Comparison of ENCODE assay signal across 2 cellular contexts in the genomic region with DNA sequence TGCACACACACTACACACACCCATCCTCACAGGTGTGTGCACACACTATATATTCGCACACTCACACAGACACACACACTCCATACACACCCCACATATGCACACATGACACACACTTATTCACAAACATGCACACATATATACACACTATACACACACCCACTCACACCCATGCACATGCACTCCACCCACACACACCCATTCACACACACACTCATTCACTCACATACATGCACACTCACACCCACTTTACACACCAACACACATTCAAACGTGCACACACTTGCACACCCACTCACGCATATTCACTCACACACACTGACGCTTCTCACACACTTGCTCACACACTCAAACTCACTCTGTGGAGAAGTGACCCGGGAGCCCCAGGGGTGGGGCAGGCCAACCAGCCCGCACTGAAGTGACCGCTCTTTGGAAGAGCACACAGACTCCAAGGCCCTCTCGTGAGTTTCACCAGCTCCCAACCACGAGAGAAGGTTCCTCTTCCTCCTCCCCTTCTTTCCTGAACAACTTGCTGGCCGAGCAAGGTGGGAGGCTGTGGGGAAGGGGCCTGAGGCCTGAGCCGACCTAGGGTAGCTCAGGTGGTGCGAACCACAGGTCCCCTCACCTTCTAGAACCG.
A peak's percentile ranks its signal among the peaks of the same experiment; 100 is the strongest.
TF ChIP-seq lines count a peak whose summit lies in the region.

No MANE protein-coding gene starts in this region.

TF ChIP-seq in HEK293, 187 proteins besides CTCF, POLR2A, EP300 and RAD21 (continued from another document):
- no peak for TF ChIP-seq BCL11B (tag by site-specific recombination; IDR thresholded peaks at IDR 0.05; ENCODE audit: low read depth)
- peak; percentile 80; the same call in 1 of the 2 replicates for TF ChIP-seq EGR2 (tag by site-specific recombination; IDR thresholded peaks at IDR 0.05; ENCODE audit: low read depth)
- TF ChIP-seq ZNF19 (tag by site-specific recombination; IDR thresholded peaks at IDR 0.05; ENCODE audit: low read depth) = no peak
- no peak for TF ChIP-seq ZNF664 (tag by site-specific recombination; IDR thresholded peaks at IDR 0.05)
- TF ChIP-seq IKZF3 (tag by site-specific recombination; IDR thresholded peaks at IDR 0.05) = no peak
- no peak for TF ChIP-seq ZNF221 (tag by site-specific recombination; IDR thresholded peaks at IDR 0.05; ENCODE audit: borderline replicate concordance)
- TF ChIP-seq ZNF513 (tag by site-specific recombination; IDR thresholded peaks at IDR 0.05) = no peak
- TF ChIP-seq, protein P1, sequence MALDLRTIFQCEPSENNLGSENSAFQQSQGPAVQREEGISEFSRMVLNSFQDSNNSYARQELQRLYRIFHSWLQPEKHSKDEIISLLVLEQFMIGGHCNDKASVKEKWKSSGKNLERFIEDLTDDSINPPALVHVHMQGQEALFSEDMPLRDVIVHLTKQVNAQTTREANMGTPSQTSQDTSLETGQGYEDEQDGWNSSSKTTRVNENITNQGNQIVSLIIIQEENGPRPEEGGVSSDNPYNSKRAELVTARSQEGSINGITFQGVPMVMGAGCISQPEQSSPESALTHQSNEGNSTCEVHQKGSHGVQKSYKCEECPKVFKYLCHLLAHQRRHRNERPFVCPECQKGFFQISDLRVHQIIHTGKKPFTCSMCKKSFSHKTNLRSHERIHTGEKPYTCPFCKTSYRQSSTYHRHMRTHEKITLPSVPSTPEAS (tag by site-specific recombination; IDR thresholded peaks at IDR 0.05) = peak; percentile 57; the same call in 1 of the 2 replicates
- TF ChIP-seq, protein P2, sequence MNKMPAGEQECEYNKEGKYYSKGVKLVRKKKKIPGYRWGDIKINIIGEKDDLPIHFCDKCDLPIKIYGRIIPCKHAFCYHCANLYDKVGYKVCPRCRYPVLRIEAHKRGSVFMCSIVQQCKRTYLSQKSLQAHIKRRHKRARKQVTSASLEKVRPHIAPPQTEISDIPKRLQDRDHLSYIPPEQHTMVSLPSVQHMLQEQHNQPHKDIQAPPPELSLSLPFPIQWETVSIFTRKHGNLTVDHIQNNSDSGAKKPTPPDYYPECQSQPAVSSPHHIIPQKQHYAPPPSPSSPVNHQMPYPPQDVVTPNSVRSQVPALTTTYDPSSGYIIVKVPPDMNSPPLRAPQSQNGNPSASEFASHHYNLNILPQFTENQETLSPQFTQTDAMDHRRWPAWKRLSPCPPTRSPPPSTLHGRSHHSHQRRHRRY (tag by site-specific recombination; IDR thresholded peaks at IDR 0.05) = no peak
- TF ChIP-seq ZNF311 (tag by site-specific recombination; IDR thresholded peaks at IDR 0.05; ENCODE audit: borderline replicate concordance) = no peak
- TF ChIP-seq TRIM28 (IDR thresholded peaks at IDR 0.05; ENCODE audit: borderline replicate concordance, low read length) = no peak
- TF ChIP-seq FEZF1 (tag by site-specific recombination; IDR thresholded peaks at IDR 0.05) = no peak
- TF ChIP-seq ZNF544 (tag by site-specific recombination; IDR thresholded peaks at IDR 0.05) = no peak
- TF ChIP-seq, protein P3, sequence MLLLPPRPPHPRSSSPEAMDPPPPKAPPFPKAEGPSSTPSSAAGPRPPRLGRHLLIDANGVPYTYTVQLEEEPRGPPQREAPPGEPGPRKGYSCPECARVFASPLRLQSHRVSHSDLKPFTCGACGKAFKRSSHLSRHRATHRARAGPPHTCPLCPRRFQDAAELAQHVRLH (tag by site-specific recombination; IDR thresholded peaks at IDR 0.05) = no peak
- no peak for TF ChIP-seq ZBTB7A (tag by site-specific recombination; IDR thresholded peaks at IDR 0.05; ENCODE audit: low read depth)
- TF ChIP-seq ZBTB1 (tag by site-specific recombination; IDR thresholded peaks at IDR 0.05) = no peak
- no peak for TF ChIP-seq ZNF274 (IDR thresholded peaks at IDR 0.05; ENCODE audit: low read length)
- no peak for TF ChIP-seq ZNF274 (tag by site-specific recombination; IDR thresholded peaks at IDR 0.05; ENCODE audit: borderline replicate concordance)
- TF ChIP-seq OVOL3 (tag by site-specific recombination; IDR thresholded peaks at IDR 0.05) = no peak
- peak; percentile 83 for TF ChIP-seq ZFHX2 (tag by site-specific recombination; conservative IDR thresholded peaks at IDR 0.05)
- no peak for TF ChIP-seq ZNF639 (tag by site-specific recombination; IDR thresholded peaks at IDR 0.05)
- no peak for TF ChIP-seq ZNF747 (tag by site-specific recombination; IDR thresholded peaks at IDR 0.05)
- TF ChIP-seq MEIS1 (CRISPR knock-in tag; IDR thresholded peaks at IDR 0.05; ENCODE audit: borderline replicate concordance) = no peak

TF ChIP-seq in GM23338, 12 proteins besides CTCF, POLR2A, EP300 and RAD21 (continued from another document):
- no peak for TF ChIP-seq CREB1 (CRISPR knock-in tag; IDR thresholded peaks at IDR 0.05; ENCODE audit: low read depth)
- no peak for TF ChIP-seq ZNF114 (CRISPR knock-in tag; IDR thresholded peaks at IDR 0.05)
TF ChIP-seq in GM23338: peak in this region for 0.
